Comparison of ENCODE assay signal across 12 cellular contexts in genomic region chr5:16888694-16889124, GRCh38. TPM values are rescaled to one million over a fixed set of nuclear protein-coding genes. Genes with fewer than 3 reads are reported as not detected.
DNase-seq lines count a peak whose midpoint lies in the region; ATAC-seq, FAIRE-seq and TF ChIP-seq lines count a peak whose summit lies in the region.
"Had no signal": no experiment of that assay in that cellular context is flagged by ENCODE, and none has a peak within 500 bp of the region (broad histone marks: within the 10 kb centered on the region; RNA-seq: fewer than 3 reads in every experiment).

No MANE protein-coding gene starts in this region.

- H3K4me3 ChIP-seq in GM23248, result no peak overlapping the region
- no peak overlapping the region for H3K4me3 ChIP-seq in Panc1 (ENCODE audit: low read depth in 2 of 2, low read length in 2 of 2)
- H3K4me3 ChIP-seq in small intestine (ENCODE audit: low read depth in 1 of 2, low read length in 2 of 2), result no peak overlapping the region
- no peak overlapping the region for H3K4me3 ChIP-seq in Peyer's patch
- H3K4me3 ChIP-seq: esophagus muscularis mucosa had no signal

- H3K36me3 ChIP-seq in GM23248 (ENCODE audit: low read depth), result no peaks in the 10 kb centered on the region
- no peaks in the 10 kb centered on the region for H3K36me3 ChIP-seq in Panc1 (ENCODE audit: control insufficient read depth, insufficient read depth, low read length)
- H3K36me3 ChIP-seq in small intestine (ENCODE audit: control insufficient read depth in 2 of 2, insufficient read depth in 2 of 2, low read length in 2 of 2), result no peaks in the 10 kb centered on the region
- H3K36me3 ChIP-seq in Peyer's patch, result no peaks in the 10 kb centered on the region
- H3K36me3 ChIP-seq: esophagus muscularis mucosa, neural progenitor cell had no signal

- FAIRE-seq in small intestine (lab: Jason Lieb, UNC), result no peak
- FAIRE-seq: islet of Langerhans had no signal

- H3K27ac ChIP-seq in GM23248 (no peak overlapping the region), Panc1 (ENCODE audit: low read length) (peak overlapping the region; percentile 86), epithelial cell of prostate (peak overlapping the region; percentile 56), small intestine (ENCODE audit: low read depth in 1 of 2, low read length in 1 of 2) (no peak overlapping the region), Peyer's patch (no peak overlapping the region)
- H3K27ac ChIP-seq: esophagus muscularis mucosa, neural progenitor cell had no signal

- H3K4me1 ChIP-seq in GM23248 (ENCODE audit: insufficient read depth) (peaks cover 63% of the 10 kb centered on the region), Panc1 (ENCODE audit: control insufficient read depth, insufficient read depth, low read length) (peaks cover 81% of the 10 kb centered on the region), small intestine (ENCODE audit: control insufficient read depth in 2 of 2, insufficient read depth in 1 of 2, low read depth in 1 of 2, low read length in 1 of 2) (peaks cover 7 to 20% of the 10 kb centered on the region in 2 donors), Peyer's patch (peaks cover 0 to 47% (median under 1%) of the 10 kb centered on the region in 4 donors)

- BruUV-seq in Panc1 (replicated peaks; lab: Mats Ljungman, UMichigan), result no TSS peak

- H3K9me2 ChIP-seq in GM23248 (ENCODE audit: insufficient read depth), result no peaks in the 10 kb centered on the region

- peaks cover 59% of the 10 kb centered on the region for H3F3A ChIP-seq in GM23248 (ENCODE audit: insufficient read depth)

- in situ Hi-C loops in GM23248 (cut with MboI), result no loop called here
- in situ Hi-C loops in Panc1 (cut with HindIII; ENCODE audit: low pct_unique_long_range_greater_than_20kb, low sequenced_read_pairs), result no loop called here

- no peaks in the 10 kb centered on the region for H3K9me3 ChIP-seq in GM23248 (ENCODE audit: low read depth)
- H3K9me3 ChIP-seq in Panc1 (ENCODE audit: control insufficient read depth, insufficient read depth, low read depth, low read length), result no peaks in the 10 kb centered on the region
- no peaks in the 10 kb centered on the region for H3K9me3 ChIP-seq in small intestine (ENCODE audit: control insufficient read depth, low read depth)
- no peaks in the 10 kb centered on the region for H3K9me3 ChIP-seq in Peyer's patch
- H3K9me3 ChIP-seq: esophagus muscularis mucosa had no signal

- H3K79me2 ChIP-seq in GM23248 (ENCODE audit: insufficient read depth), result peaks cover 99% of the 10 kb centered on the region

- no peak overlapping the region for H3K9ac ChIP-seq in GM23248
- H3K9ac ChIP-seq: neural progenitor cell had no signal

- peak; percentile 67 for DNase-seq in GM23248
- no peak for DNase-seq in Panc1 (ENCODE audit: low read depth, low spot score)
- DNase-seq in epithelial cell of prostate (ENCODE audit: low read depth, low spot score), result no peak
- DNase-seq in small intestine, result peak; percentile 69
- no peak for DNase-seq in Peyer's patch
- DNase-seq in superior temporal gyrus (ENCODE audit: extremely low spot score), result no peak
- DNase-seq in NCI-H1092 (lab: John Stamatoyannopoulos, UW), result no peak
- DNase-seq: NCI-H146 had no signal

- POLR2A ChIA-PET in Panc1 (lab: Charles Lee), result no interaction called here

- no peaks in the 10 kb centered on the region for H3K27me3 ChIP-seq in GM23248 (replicated peaks; ENCODE audit: insufficient read depth)
- no peaks in the 10 kb centered on the region for H3K27me3 ChIP-seq in Panc1 (ENCODE audit: control insufficient read depth, insufficient read depth, low read length)
- no peaks in the 10 kb centered on the region for H3K27me3 ChIP-seq in small intestine (ENCODE audit: control insufficient read depth in 2 of 2, insufficient read depth in 2 of 2, low read length in 2 of 2)
- no peaks in the 10 kb centered on the region for H3K27me3 ChIP-seq in Peyer's patch
- H3K27me3 ChIP-seq: esophagus muscularis mucosa, neural progenitor cell had no signal

- H2AFZ ChIP-seq in GM23248, result no peak overlapping the region
- H2AFZ ChIP-seq: neural progenitor cell had no signal

- TF ChIP-seq POLR2A in Peyer's patch (IDR thresholded peaks at IDR 0.05), result no peak

- WGBS in GM23248 (ENCODE audit: low coverage in 1 of 2, low lambda C conversion rate in 2 of 2, missing lambda C conversion rate in 2 of 2), 2 experiments, result 69 to 72% methylated on average over 3 of the region's 3 CpGs
- 57 to 69% (median 66%) methylated on average over 3 of the region's 3 CpGs for WGBS in small intestine, 3 donors

- peaks cover 3% of the 10 kb centered on the region; the same call in 1 of the 2 replicates for H4K20me1 ChIP-seq in GM23248 (ENCODE audit: insufficient read depth)

- ATAC-seq in Panc1, result peak; percentile 62
- ATAC-seq in HG03565 (IDR thresholded peaks at IDR 0.05; ENCODE audit: unreplicated experiment), result no peak

- intact Hi-C loops in Panc1 (cut with micrococcal nuclease; ENCODE audit: unreplicated experiment), result no loop called here

- TF ChIP-seq CTCF in Panc1 (IDR thresholded peaks at IDR 0.05), result no peak
- TF ChIP-seq CTCF in Peyer's patch (IDR thresholded peaks at IDR 0.05), result no peak

- H3K4me2 ChIP-seq in GM23248 (ENCODE audit: unreplicated experiment), result no peak overlapping the region

- CTCF ChIA-PET in Panc1 (lab: Charles Lee), result no interaction called here

RNA-seq across cellular contexts. Expression of gene MYO10, which starts 47.4 kb away (rescaled TPM):
- 43.2 and 49.1 TPM in 2 replicates for total RNA-seq in GM23248 (2014; rRNA removed; shearing (Covaris generic))
- polyA plus RNA-seq in GM23248 (2016; fragmentation: Nextera tagmentation; extraction: Ambion mirVana), result 42.2 and 47.0 TPM in 2 replicates
- 71.9 TPM for total RNA-seq in Panc1 (2021; ENCODE audit: unreplicated experiment)
- polyA plus RNA-seq in Panc1 (2012; ENCODE audit: insufficient read length), result 68.6 TPM
- polyA plus RNA-seq in small intestine, result 10 to 100 TPM; 10.3 to 22.5 (median 14.9) TPM
- total RNA-seq in Peyer's patch, result 100 to 1,000 TPM in 1 of 4 donors, 10 to 100 TPM in 3; 34.7 to 122 (median 71.2) TPM

Comparison
In these comparisons a context has a peak if more than half of its experiments do, and no peak if none do; other contexts are left out.
1. DNase-seq: peak in GM23248 (single experiment) and small intestine (single experiment); none in Panc1 (single experiment), epithelial cell of prostate (single experiment), Peyer's patch (0 of 3), superior temporal gyrus (single experiment) and NCI-H1092 (single experiment).
2. H3K27ac ChIP-seq: peak in Panc1 (single experiment) and epithelial cell of prostate (single experiment); none in GM23248 (single experiment), small intestine (0 of 2) and Peyer's patch (0 of 4).